In genomic region chr7:23353172-23353571, GRCh38 we compare ENCODE assay signal across 12 cellular contexts. TPM values are rescaled to one million over a fixed set of nuclear protein-coding genes. Genes with fewer than 3 reads are reported as not detected.
A peak's percentile ranks its signal among the peaks of the same experiment; 100 is the strongest.
DNase-seq lines count a peak whose midpoint lies in the region; ATAC-seq, FAIRE-seq and TF ChIP-seq lines count a peak whose summit lies in the region.
"Had no signal": no experiment of that assay in that cellular context is flagged by ENCODE, and none has a peak within 500 bp of the region (broad histone marks: within the 10 kb centered on the region; RNA-seq: fewer than 3 reads in every experiment).

No MANE protein-coding gene starts in this region.

- TF ChIP-seq RAD21 in HepG2 (CRISPR knock-in tag; IDR thresholded peaks at IDR 0.05) (no peak), Ishikawa (IDR thresholded peaks at IDR 0.05; ENCODE audit: low read depth) (peak; percentile 15; the same call in 1 of the 2 replicates)

- CTCF ChIA-PET in HepG2 (lab: Yijun Ruan, JAX; ENCODE audit: low intra/inter-chr PET ratio, low total read pairs), result no interaction called here

- no peak overlapping the region for H3K9ac ChIP-seq in HepG2 (ENCODE audit: insufficient read depth, low read depth, low read length)

- no peak for DNase-seq in HepG2 (ENCODE audit: low spot score)
- no peak for DNase-seq in right lobe of liver
- peak; percentile 21 for DNase-seq in SHP77 (lab: John Stamatoyannopoulos, UW)
- peak; percentile 72 to 76 for DNase-seq in thyroid gland
- no peak for DNase-seq in cortex of kidney (lab: John Stamatoyannopoulos, UW)
- no peak for DNase-seq in stimulated activated CD4-positive, alpha-beta T cell treated with anti-CD3 and anti-CD28 coated beads, Interleukin-4, amount 100 ng/mL, for 4 hours
- DNase-seq in upper lobe of right lung, result no peak
- DNase-seq: activated naive CD8-positive, alpha-beta T cell treated with anti-CD3 and anti-CD28 coated beads, Interleukin-2, amount 50 U/mL, for 24 hours; effector memory CD8-positive, alpha-beta T cell had no signal

- H3K79me2 ChIP-seq in HepG2 (ENCODE audit: insufficient read depth, low read length), result peaks cover 4% of the 10 kb centered on the region

- in situ Hi-C loops in HepG2 (cut with HindIII; ENCODE audit: extremely low pct_ligation_motif_present, low pct_unique_long_range_greater_than_20kb), result no loop called here

- FAIRE-seq in HepG2 (lab: Jason Lieb, UNC), result no peak
- FAIRE-seq: A549 had no signal

- H3K4me2 ChIP-seq in HepG2 (ENCODE audit: low read depth, low read length), result no peak overlapping the region
- H3K4me2 ChIP-seq: A549 had no signal

- peaks cover 5 to 22% of the 10 kb centered on the region in 2 experiments; a peak in 4 of 5 replicates for H3K36me3 ChIP-seq in HepG2 (replicated peaks in 1 of 2; ENCODE audit: control insufficient read depth in 1 of 2, insufficient read depth in 2 of 2, low read length in 2 of 2)
- H3K36me3 ChIP-seq in right lobe of liver, result no peaks in the 10 kb centered on the region
- no peaks in the 10 kb centered on the region for H3K36me3 ChIP-seq in thyroid gland
- H3K36me3 ChIP-seq in upper lobe of right lung, result no peaks in the 10 kb centered on the region

- H3K27me3 ChIP-seq in HepG2 (ENCODE audit: control insufficient read depth in 1 of 2, insufficient read depth in 2 of 2, low read length in 2 of 2), result no peaks in the 10 kb centered on the region
- no peaks in the 10 kb centered on the region for H3K27me3 ChIP-seq in right lobe of liver
- H3K27me3 ChIP-seq in thyroid gland, result no peaks in the 10 kb centered on the region
- no peaks in the 10 kb centered on the region for H3K27me3 ChIP-seq in upper lobe of right lung

- H3K4me1 ChIP-seq in HepG2 (ENCODE audit: insufficient read depth, low read length), result peaks cover 52% of the 10 kb centered on the region
- peaks cover 0 to 15% (median 3%) of the 10 kb centered on the region in 4 donors for H3K4me1 ChIP-seq in right lobe of liver
- peaks cover 19 to 28% of the 10 kb centered on the region in 2 donors for H3K4me1 ChIP-seq in thyroid gland
- H3K4me1 ChIP-seq in upper lobe of right lung, result peaks cover 12% of the 10 kb centered on the region

- POLR2A ChIA-PET in HepG2 (lab: Yijun Ruan, JAX), result no interaction called here

- TF ChIP-seq CTCF in HepG2 (CRISPR knock-in tag; IDR thresholded peaks at IDR 0.05) (no peak), right lobe of liver (IDR thresholded peaks at IDR 0.05) (no peak), thyroid gland (IDR thresholded peaks at IDR 0.05) (no peak), upper lobe of right lung (IDR thresholded peaks at IDR 0.05) (no peak)

- no peak for TF ChIP-seq POLR2A in HepG2 (IDR thresholded peaks at IDR 0.05; ENCODE audit: insufficient read depth in 1 of 2, low read depth in 2 of 2, low read length in 2 of 2)
- TF ChIP-seq POLR2A in right lobe of liver (IDR thresholded peaks at IDR 0.05), result no peak
- no peak for TF ChIP-seq POLR2A in thyroid gland (IDR thresholded peaks at IDR 0.05)

- 98% methylated on average over 5 of the region's 5 CpGs for WGBS in HepG2 (ENCODE audit: low lambda C conversion rate)
- 90% methylated on average over 5 of the region's 5 CpGs for WGBS in right lobe of liver (ENCODE audit: insufficient coverage, low coverage, low lambda C conversion rate, missing lambda C conversion rate)
- 37 to 42% methylated on average over 5 of the region's 5 CpGs for WGBS in thyroid gland, 2 donors

- no peaks in the 10 kb centered on the region for H4K20me1 ChIP-seq in HepG2 (ENCODE audit: insufficient read depth, low read length)

- no peak overlapping the region for H3K27ac ChIP-seq in HepG2 (ENCODE audit: extremely low read length, insufficient read depth, low read length)
- H3K27ac ChIP-seq in right lobe of liver, result no peak overlapping the region
- peak overlapping the region; percentile 72 to 77 (median 77) for H3K27ac ChIP-seq in thyroid gland
- H3K27ac ChIP-seq in upper lobe of right lung, result no peak overlapping the region
- H3K27ac ChIP-seq: skin epidermis had no signal

- H2AFZ ChIP-seq in HepG2 (ENCODE audit: low read length), result no peak overlapping the region

- TF ChIP-seq EP300 in HepG2 (IDR thresholded peaks at IDR 0.05; ENCODE audit: low read depth in 2 of 2, low read length in 2 of 2) (no peak), HepG2 (CRISPR knock-in tag; IDR thresholded peaks at IDR 0.05; ENCODE audit: borderline replicate concordance) (no peak), Ishikawa (IDR thresholded peaks at IDR 0.05; ENCODE audit: borderline replicate concordance) (peak; percentile 87)

- no TSS peak for BruUV-seq in HepG2 (replicated peaks; lab: Mats Ljungman, UMichigan)

- H3K4me3 ChIP-seq in HepG2 (replicated peaks in 1 of 3; ENCODE audit: insufficient read depth in 1 of 3, low read depth in 2 of 3, low read length in 3 of 3) (no peak overlapping the region), right lobe of liver (no peak overlapping the region), thyroid gland (replicated peaks in 1 of 3) (no peak overlapping the region), upper lobe of right lung (no peak overlapping the region)
- H3K4me3 ChIP-seq: A549, skin epidermis had no signal

- H3K9me3 ChIP-seq in HepG2 (ENCODE audit: low read length) (no peaks in the 10 kb centered on the region), right lobe of liver (no peaks in the 10 kb centered on the region), thyroid gland (no peaks in the 10 kb centered on the region), upper lobe of right lung (no peaks in the 10 kb centered on the region)
- H3K9me3 ChIP-seq: A549 had no signal

- ATAC-seq in HepG2 (no peak), right lobe of liver (no peak), upper lobe of right lung (no peak)
- ATAC-seq: A549; activated naive CD8-positive, alpha-beta T cell treated with anti-CD3 and anti-CD28 coated beads, Interleukin-2, amount 50 U/mL, for 24 hours; effector memory CD8-positive, alpha-beta T cell had no signal

- intact Hi-C loops in HepG2 (cut with micrococcal nuclease; ENCODE audit: unreplicated experiment) (no loop called here), right lobe of liver (cut with DNase I) (no loop called here), thyroid gland (cut with DNase I) (no loop called here), upper lobe of right lung (cut with DNase I) (no loop called here)

TF ChIP-seq in HepG2, 621 proteins besides CTCF, POLR2A, EP300 and RAD21:
- TF ChIP-seq ZBTB46 (CRISPR knock-in tag; IDR thresholded peaks at IDR 0.05; ENCODE audit: borderline replicate concordance), result no peak
- peak; percentile 46 for TF ChIP-seq RBM22 (optimal IDR thresholded peaks at IDR 0.05; ENCODE audit: low read length)

TF ChIP-seq in Ishikawa, 13 proteins besides CTCF, POLR2A, EP300 and RAD21 (continues in another document):
- TF ChIP-seq TCF12 (IDR thresholded peaks at IDR 0.05; ENCODE audit: low read depth), result peak; percentile 84
- TF ChIP-seq ZBTB7A (IDR thresholded peaks at IDR 0.05; ENCODE audit: low read depth), result no peak
- no peak for TF ChIP-seq EGR1 (IDR thresholded peaks at IDR 0.05)
- peak; percentile 58; the same call in 1 of the 2 replicates for TF ChIP-seq YY1 (IDR thresholded peaks at IDR 0.05; ENCODE audit: low read depth)
- 0 out of 2 replicates have a peak, but pooled peaks have one; percentile 22 for TF ChIP-seq USF1 (IDR thresholded peaks at IDR 0.05)
- no peak; the same call in 1 of the 2 replicates for TF ChIP-seq CEBPB (IDR thresholded peaks at IDR 0.05)
- TF ChIP-seq MAX (IDR thresholded peaks at IDR 0.05), result peak; percentile 73
- TF ChIP-seq CREB1 (IDR thresholded peaks at IDR 0.05; ENCODE audit: low read depth), result no peak

RNA-seq across cellular contexts. Expression of gene MALSU1, which starts 54.0 kb away (rescaled TPM):
- total RNA-seq in HepG2 (2016; rRNA removed; fragmentation: Illumina TruSeq; extraction: Trizol), result 141 and 188 TPM in 2 replicates
- total RNA-seq in HepG2 (2016; cell fraction: cytosol; rRNA removed; fragmentation: Illumina TruSeq; extraction: Trizol; ENCODE audit: low read depth), result 55.4 and 74.4 TPM in 2 replicates
- 134 and 186 TPM in 2 replicates for total RNA-seq in HepG2 (2016; cell fraction: insoluble cytoplasmic fraction; rRNA removed; fragmentation: Illumina TruSeq; extraction: Trizol)
- total RNA-seq in HepG2 (2016; cell fraction: membrane; rRNA removed; fragmentation: Illumina TruSeq; extraction: Trizol), result 96.1 and 111 TPM in 2 replicates
- total RNA-seq in HepG2 (2016; cell fraction: nucleus; rRNA removed; fragmentation: Illumina TruSeq; extraction: Trizol), result 49.1 and 52.9 TPM in 2 replicates
- polyA plus RNA-seq in HepG2 (2011; rRNA removed), result 51.6 and 72.0 TPM in 2 replicates
- 82.4 and 82.6 TPM in 2 replicates for polyA plus RNA-seq in HepG2 (2011; cell fraction: cytosol; rRNA removed)
- polyA plus RNA-seq in HepG2 (2011; cell fraction: nucleus; rRNA removed), result 24.8 and 38.6 TPM in 2 replicates
- polyA plus RNA-seq in HepG2 (2012), result 58.1 and 99.3 TPM in 2 replicates
- 78.8 and 82.1 TPM in 2 replicates for polyA plus RNA-seq in HepG2 (2016; cell fraction: cytosol; fragmentation: Illumina TruSeq; extraction: Trizol; ENCODE audit: low read depth)
- 213 and 216 TPM in 2 replicates for polyA plus RNA-seq in HepG2 (2016; cell fraction: insoluble cytoplasmic fraction; fragmentation: Illumina TruSeq; extraction: Trizol; ENCODE audit: low read depth)
- 91.1 and 105 TPM in 2 replicates for polyA plus RNA-seq in HepG2 (2016; cell fraction: membrane; fragmentation: Illumina TruSeq; extraction: Trizol; ENCODE audit: low read depth)
- polyA plus RNA-seq in HepG2 (2016; cell fraction: nucleus; fragmentation: Illumina TruSeq; extraction: Trizol; ENCODE audit: insufficient read depth, low read depth), result 99.5 and 103 TPM in 2 replicates
- 18.4 and 23.7 TPM in 2 replicates for polyA minus RNA-seq in HepG2 (2011; rRNA and poly(A)+ RNA removed; ENCODE audit: low replicate concordance)
- 40.5 and 48.0 TPM in 2 replicates for polyA minus RNA-seq in HepG2 (2011; cell fraction: cytosol; rRNA and poly(A)+ RNA removed)
- 41.1 and 44.5 TPM in 2 replicates for polyA minus RNA-seq in HepG2 (2011; cell fraction: nucleus; rRNA and poly(A)+ RNA removed)
- total RNA-seq in right lobe of liver, result 10 to 100 TPM; 36.7 to 55.1 (median 44.7) TPM
- total RNA-seq in thyroid gland, result 100 to 1,000 TPM in 2 of 4 donors, 10 to 100 TPM in 2; 76.1 to 211 (median 95.7) TPM
- total RNA-seq in upper lobe of right lung, result 42.2 TPM

Comparison
In these comparisons a context has a peak if more than half of its experiments do, and no peak if none do; other contexts are left out.
1. DNase-seq: peak in SHP77 (2 of 2) and thyroid gland (2 of 2); none in HepG2 (single experiment), right lobe of liver (0 of 3), cortex of kidney (single experiment), stimulated activated CD4-positive, alpha-beta T cell treated with anti-CD3 and anti-CD28 coated beads, Interleukin-4, amount 100 ng/mL, for 4 hours (0 of 2) and upper lobe of right lung (single experiment).
2. H3K27ac ChIP-seq: peak in thyroid gland (3 of 3); none in HepG2 (single experiment), right lobe of liver (0 of 3) and upper lobe of right lung (single experiment).